Comparison of ENCODE assay signal across 1 cellular context in genomic region chr17:77345260-77345910, GRCh38.
TF ChIP-seq lines count a peak whose summit lies in the region.

No MANE protein-coding gene starts in this region.

TF ChIP-seq in SK-N-SH treated with all-trans-retinoic acid at 6 μM for 48 hours, 23 proteins besides CTCF, POLR2A, EP300 and RAD21 (continued from another document):
- TF ChIP-seq TSHZ2 (CRISPR knock-in tag; IDR thresholded peaks at IDR 0.05) (no peak), BACH2 (CRISPR knock-in tag; IDR thresholded peaks at IDR 0.05; ENCODE audit: borderline replicate concordance) (no peak), SNAI2 (CRISPR knock-in tag; IDR thresholded peaks at IDR 0.05) (no peak), PPARA (CRISPR knock-in tag; IDR thresholded peaks at IDR 0.05; ENCODE audit: borderline replicate concordance) (no peak), ZC3H10 (CRISPR knock-in tag; IDR thresholded peaks at IDR 0.05) (no peak), TOX (CRISPR knock-in tag; IDR thresholded peaks at IDR 0.05; ENCODE audit: borderline replicate concordance) (no peak), ISL1 (CRISPR knock-in tag; IDR thresholded peaks at IDR 0.05) (no peak), GLIS3 (CRISPR knock-in tag; IDR thresholded peaks at IDR 0.05) (no peak), ESRRG (CRISPR knock-in tag; IDR thresholded peaks at IDR 0.05) (no peak), PATZ1 (CRISPR knock-in tag; IDR thresholded peaks at IDR 0.05; ENCODE audit: borderline replicate concordance) (no peak)
